Comparison of ENCODE assay signal across 8 cellular contexts in genomic region chr6:166586424-166587156, GRCh38. TPM values are rescaled to one million over a fixed set of nuclear protein-coding genes. Genes with fewer than 3 reads are reported as not detected.
DNase-seq lines count a peak whose midpoint lies in the region; ATAC-seq, FAIRE-seq and TF ChIP-seq lines count a peak whose summit lies in the region.

Gene RAMACL, minus strand, starts transcription at chr6:166586678. Its CDS starts 201 bp downstream, at chr6:166586477.

- in situ Hi-C loops in ACHN (cut with HindIII; ENCODE audit: low pct_ligation_motif_present, low pct_unique_long_range_greater_than_20kb, low sequenced_read_pairs) = no loop called here
- in situ Hi-C loops in Panc1 (cut with HindIII; ENCODE audit: low pct_unique_long_range_greater_than_20kb, low sequenced_read_pairs) = no loop called here
- in situ Hi-C loops in mammary epithelial cell (cut with MboI; ENCODE audit: low sequenced_read_pairs in 2 of 2) = no loop called here

- peak; percentile 81 for ATAC-seq in GM18867 (IDR thresholded peaks at IDR 0.05; ENCODE audit: unreplicated experiment)
- ATAC-seq in HG02938 (IDR thresholded peaks at IDR 0.05; ENCODE audit: unreplicated experiment) = peak; percentile 67
- ATAC-seq in Panc1 = peak; percentile 93

- no peak within 1 kb of the TSS for H3K4me3 Mint-ChIP-seq in progenitor cell of endocrine pancreas (ENCODE audit: low read depth)

- H3K9me3 ChIP-seq in Panc1 (ENCODE audit: control insufficient read depth, insufficient read depth, low read depth, low read length) (no peaks in the 10 kb centered on the region), mammary epithelial cell (replicated peaks; ENCODE audit: insufficient read depth, low read length) (no peaks in the 10 kb centered on the region), kidney (ENCODE audit: control insufficient read depth in 1 of 2, low read length in 2 of 2) (no peaks in the 10 kb centered on the region)

- intact Hi-C loops in Panc1 (cut with micrococcal nuclease; ENCODE audit: unreplicated experiment) = no loop called here
- intact Hi-C loops in mammary epithelial cell (cut with micrococcal nuclease) = no loop called here
- intact Hi-C loops in kidney (cut with DNase I) = no loop called here

- no peaks in the 10 kb centered on the region for H3K27me3 Mint-ChIP-seq in progenitor cell of endocrine pancreas

- CTCF ChIA-PET in Panc1 (lab: Charles Lee) (no interaction called here), mammary epithelial cell (lab: Charles Lee; ENCODE audit: low non-redundant PET) (no interaction called here)

- no peak within 1 kb of the TSS for H3K27ac ChIP-seq in Panc1 (ENCODE audit: low read length)
- H3K27ac ChIP-seq in mammary epithelial cell (ENCODE audit: insufficient read depth, low read depth, low read length) = no peak within 1 kb of the TSS
- no peak within 1 kb of the TSS for H3K27ac ChIP-seq in kidney (ENCODE audit: low read depth in 2 of 2, low read length in 2 of 2)

- WGBS in mammary epithelial cell (ENCODE audit: low coverage, missing lambda C conversion rate) = 98% methylated on average over 6 of the region's 9 CpGs

- POLR2A ChIA-PET in Panc1 (lab: Charles Lee) = no interaction called here

- H3K9me3 Mint-ChIP-seq in progenitor cell of endocrine pancreas (ENCODE audit: low read depth) = no peaks in the 10 kb centered on the region

- TF ChIP-seq CTCF in Panc1 (IDR thresholded peaks at IDR 0.05) (no peak), mammary epithelial cell (conservative IDR thresholded peaks at IDR 0.05 in 1 of 2, IDR thresholded peaks at IDR 0.05 in 1 of 2; ENCODE audit: extremely low read depth in 1 of 2, insufficient read depth in 1 of 2, low read depth in 1 of 2, low read length in 2 of 2) (no peak), progenitor cell of endocrine pancreas (IDR thresholded peaks at IDR 0.05; ENCODE audit: unreplicated experiment) (no peak), kidney (IDR thresholded peaks at IDR 0.05; ENCODE audit: borderline replicate concordance, extremely low read depth, insufficient read depth) (no peak)

- DNase-seq in ACHN (peak; percentile 3), Panc1 (ENCODE audit: low read depth, low spot score) (no peak), mammary epithelial cell (peak; percentile 19), progenitor cell of endocrine pancreas (ENCODE audit: low spot score, unreplicated experiment) (no peak), kidney (no peak)
- peak; percentile 19 for DNase-seq in stimulated activated CD4-positive, alpha-beta T cell treated with anti-CD3 and anti-CD28 coated beads, Interleukin-2, amount 100 ng/mL, for 4 hours (ENCODE audit: low read depth)

- no peak for FAIRE-seq in kidney (lab: Jason Lieb, UNC)

- H3K4me1 ChIP-seq in Panc1 (ENCODE audit: control insufficient read depth, insufficient read depth, low read length) (no peaks in the 10 kb centered on the region), mammary epithelial cell (ENCODE audit: insufficient read depth, low read length) (peaks cover 8% of the 10 kb centered on the region), kidney (ENCODE audit: control insufficient read depth in 1 of 2, insufficient read depth in 1 of 2, low read depth in 1 of 2, low read length in 2 of 2) (peaks cover 9 to 13% of the 10 kb centered on the region in 2 donors)

- no TSS peak for BruUV-seq in Panc1 (replicated peaks; lab: Mats Ljungman, UMichigan)
- no TSS peak for BruUV-seq in mammary epithelial cell (replicated peaks; lab: Mats Ljungman, UMichigan)

- H3K79me2 ChIP-seq in mammary epithelial cell (ENCODE audit: insufficient read depth, low read length) = peaks cover 33% of the 10 kb centered on the region

- H3K36me3 ChIP-seq in Panc1 (ENCODE audit: control insufficient read depth, insufficient read depth, low read length) (no peaks in the 10 kb centered on the region), mammary epithelial cell (ENCODE audit: insufficient read depth, low read length) (no peaks in the 10 kb centered on the region), kidney (ENCODE audit: control insufficient read depth in 1 of 2, insufficient read depth in 2 of 2, low read length in 2 of 2) (no peaks in the 10 kb centered on the region)

- no peaks in the 10 kb centered on the region for H3K36me3 Mint-ChIP-seq in progenitor cell of endocrine pancreas (ENCODE audit: insufficient read depth)

- no peaks in the 10 kb centered on the region for H3K27me3 ChIP-seq in Panc1 (ENCODE audit: control insufficient read depth, insufficient read depth, low read length)
- no peaks in the 10 kb centered on the region for H3K27me3 ChIP-seq in mammary epithelial cell (ENCODE audit: insufficient read depth, low read length)

- no peaks in the 10 kb centered on the region for H3K4me1 Mint-ChIP-seq in progenitor cell of endocrine pancreas (ENCODE audit: low read depth)

- no peak within 1 kb of the TSS for H3K27ac Mint-ChIP-seq in progenitor cell of endocrine pancreas

- H2AFZ ChIP-seq in mammary epithelial cell (ENCODE audit: low read depth, low read length) = no peak within 1 kb of the TSS

- H3K4me3 ChIP-seq in Panc1 (ENCODE audit: low read depth in 2 of 2, low read length in 2 of 2) (no peak within 1 kb of the TSS), mammary epithelial cell (replicated peaks in 1 of 3; ENCODE audit: insufficient read depth in 1 of 3, low read depth in 2 of 3, low read length in 3 of 3) (no peak within 1 kb of the TSS), kidney (ENCODE audit: low read length in 2 of 2) (no peak within 1 kb of the TSS)

- H3K9ac ChIP-seq in mammary epithelial cell (ENCODE audit: insufficient read depth, low read length) (no peak within 1 kb of the TSS), kidney (ENCODE audit: low read length in 2 of 2) (no peak within 1 kb of the TSS)

- no peak within 1 kb of the TSS for H3K4me2 ChIP-seq in mammary epithelial cell (ENCODE audit: insufficient read depth, low read depth, low read length)

- dilution Hi-C loops in mammary epithelial cell (cut with HindIII; ENCODE audit: low sequenced_read_pairs) = no loop called here

- no peaks in the 10 kb centered on the region for H4K20me1 ChIP-seq in mammary epithelial cell (ENCODE audit: insufficient read depth, low read length)

RNA-seq across cellular contexts. Expression of gene RAMACL, which starts in this region (rescaled TPM):
- 0.13 TPM for total RNA-seq in Panc1 (2021; ENCODE audit: unreplicated experiment)
- not detected for polyA plus RNA-seq in Panc1 (2012; ENCODE audit: insufficient read length)
- total RNA-seq in mammary epithelial cell = 1 to 10 TPM in 1 of 2 donors, under 1 TPM in 1; 0.83 to 3.7 TPM
- polyA plus RNA-seq in mammary epithelial cell = 0.15 TPM
- polyA minus RNA-seq in mammary epithelial cell = not detected
- total RNA-seq in progenitor cell of endocrine pancreas = 1.7 and 2.7 TPM in 2 replicates
- total RNA-seq in kidney = 1.9 TPM
- polyA plus RNA-seq in kidney (ENCODE audit: insufficient read depth, low read depth, low replicate concordance) = not detected

Comparison
In these comparisons a context has a peak if more than half of its experiments do, and no peak if none do; other contexts are left out.
1. Peak in ATAC-seq in Panc1; RNA of the gene not detected or under 1 TPM.
2. DNase-seq: peak in ACHN (single experiment), mammary epithelial cell (single experiment) and stimulated activated CD4-positive, alpha-beta T cell treated with anti-CD3 and anti-CD28 coated beads, Interleukin-2, amount 100 ng/mL, for 4 hours (single experiment); none in Panc1 (single experiment), progenitor cell of endocrine pancreas (single experiment) and kidney (single experiment).
3. Peak in every context shown above with its lines, with median percentiles within 50 percentile points of each other: ATAC-seq.